In the genomic region with DNA sequence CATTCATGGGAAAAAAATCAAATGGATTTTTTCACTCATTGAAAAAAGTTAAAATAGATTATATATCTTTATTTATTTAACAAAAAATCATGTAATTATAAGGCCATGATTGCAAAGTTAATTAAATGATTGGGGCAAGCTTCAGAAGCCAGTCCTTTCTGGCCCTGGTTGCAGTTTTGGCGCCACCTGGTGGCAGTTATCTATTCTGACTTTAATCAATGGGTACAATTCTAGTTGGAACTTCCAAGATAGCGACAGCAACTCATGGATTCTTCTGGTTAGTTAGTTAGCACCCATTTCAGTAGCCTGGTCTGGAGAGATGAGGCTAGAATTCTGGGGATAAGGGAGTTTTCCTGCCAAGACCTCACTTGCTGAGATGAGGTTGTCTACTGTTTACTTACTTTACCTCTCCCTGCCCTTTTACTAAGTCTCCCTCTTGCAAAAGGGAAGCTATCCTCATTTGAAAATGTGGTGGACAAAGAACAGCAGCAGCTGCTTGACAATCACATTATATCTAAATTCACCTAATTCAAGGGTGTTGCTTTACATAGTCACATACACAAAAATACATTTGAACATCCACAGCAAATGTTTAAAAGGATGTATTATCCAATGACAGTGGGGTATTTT, we compare ENCODE assay signal across 8 cellular contexts. TPM values are rescaled to one million over a fixed set of nuclear protein-coding genes. Genes with fewer than 3 reads are reported as not detected.
DNase-seq lines count a peak whose midpoint lies in the region; ATAC-seq and TF ChIP-seq lines count a peak whose summit lies in the region.

No MANE protein-coding gene starts in this region.

- no peak overlapping the region for H3K4me3 ChIP-seq in HFF-Myc (replicated peaks; ENCODE audit: low read depth, low read length)

- no peak for ATAC-seq in HG02970 (IDR thresholded peaks at IDR 0.05; ENCODE audit: low FRiP score, unreplicated experiment)

- DNase-seq in COLO668 (lab: John Stamatoyannopoulos, UW; ENCODE audit: unreplicated experiment): peak; percentile 49
- DNase-seq in HFF-Myc (ENCODE audit: extremely low read depth, low read depth): peak; percentile 40
- peak; percentile 0 to 57 for DNase-seq in NCI-H526 (lab: John Stamatoyannopoulos, UW)
- DNase-seq in activated CD4-positive, alpha-beta T cell treated with anti-CD3 and anti-CD28 coated beads, Interleukin-2, amount 50 U/mL, for 48 hours: peak; percentile 67 to 75
- DNase-seq in ecto neural progenitor cell (ENCODE audit: low spot score): peak; percentile 76
- DNase-seq in lung microvascular endothelial cell (ENCODE audit: low read depth in 2 of 2): peak; percentile 65 to 80
- DNase-seq in stimulated activated CD8-positive, alpha-beta memory T cell treated with anti-CD3 and anti-CD28 coated beads, Interleukin-15, amount 100 ng/mL, for 24 hours (ENCODE audit: low read depth): peak; percentile 43

- TF ChIP-seq CTCF in HFF-Myc (IDR thresholded peaks at IDR 0.05; ENCODE audit: low read depth, low read length, missing control alignments): peak; percentile 76

RNA-seq across cellular contexts. Expression of gene NOC3L, which starts 42.3 kb away (rescaled TPM):
- 12.0 and 22.0 TPM in 2 replicates for total RNA-seq in lung microvascular endothelial cell
